Comparison of ENCODE assay signal across 15 cellular contexts in the genomic region with DNA sequence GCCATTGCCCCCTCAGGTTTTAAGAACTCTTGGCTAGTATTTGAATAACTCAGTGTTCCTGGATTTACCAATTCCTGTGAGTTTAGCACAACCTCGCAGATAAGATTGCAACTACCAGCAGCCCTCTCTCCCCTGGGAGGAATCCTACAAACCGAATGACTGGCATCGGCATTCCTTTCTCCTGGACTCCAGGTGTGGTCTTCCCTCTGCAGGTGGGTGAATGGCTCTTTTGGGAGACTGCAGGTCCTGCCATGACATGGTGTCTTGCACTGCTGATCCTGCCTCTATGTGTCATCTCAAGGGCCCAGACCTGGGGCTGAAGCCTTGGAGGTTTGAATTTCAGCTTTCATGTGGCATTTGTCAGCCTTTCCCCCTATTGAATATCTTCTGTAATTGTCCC.
DNase-seq lines count a peak whose midpoint lies in the region; ATAC-seq and TF ChIP-seq lines count a peak whose summit lies in the region.
"Had no signal": no experiment of that assay in that cellular context is flagged by ENCODE, and none has a peak within 500 bp of the region (broad histone marks: within the 10 kb centered on the region; RNA-seq: fewer than 3 reads in every experiment).

No MANE protein-coding gene starts in this region.

- H3K79me2 ChIP-seq in trophoblast cell (ENCODE audit: control insufficient read depth, insufficient read depth, low read length, poor library complexity) (no peaks in the 10 kb centered on the region), smooth muscle cell (ENCODE audit: low read depth) (peaks cover 5% of the 10 kb centered on the region)

- no peak overlapping the region for H2BK5ac ChIP-seq in mesenchymal stem cell (ENCODE audit: low read depth, low read length, poor library complexity, severe bottlenecking)
- no peak overlapping the region for H2BK5ac ChIP-seq in trophoblast cell (ENCODE audit: low read depth, low read length, poor library complexity)

- H3K36me3 Mint-ChIP-seq in WTC11, result no peaks in the 10 kb centered on the region
- H3K36me3 Mint-ChIP-seq: CD4-positive, alpha-beta memory T cell had no signal

- no peak overlapping the region for H2AFZ ChIP-seq in mesenchymal stem cell (ENCODE audit: low read depth, low read length)
- no peak overlapping the region for H2AFZ ChIP-seq in trophoblast cell (ENCODE audit: insufficient read depth, low read length, poor library complexity)
- no peak overlapping the region for H2AFZ ChIP-seq in smooth muscle cell (ENCODE audit: low read depth)
- H2AFZ ChIP-seq: GM23248 had no signal

- peaks cover 9% of the 10 kb centered on the region for H3F3A ChIP-seq in smooth muscle cell (ENCODE audit: low read depth)

- CTCF ChIA-PET in WTC11 (lab: Charles Lee), result no interaction called here

- H3K4me2 ChIP-seq in mesenchymal stem cell (ENCODE audit: low read length, poor library complexity, severe bottlenecking) (no peak overlapping the region), trophoblast cell (ENCODE audit: low read length) (no peak overlapping the region), smooth muscle cell (no peak overlapping the region)

- H3K27me3 ChIP-seq in mesenchymal stem cell (ENCODE audit: control insufficient read depth in 1 of 2, insufficient read depth in 1 of 2, low read length in 2 of 2) (peaks cover 0 to 7% of the 10 kb centered on the region in 2 experiments), trophoblast cell (ENCODE audit: insufficient read depth, low read length) (no peaks in the 10 kb centered on the region), smooth muscle cell (ENCODE audit: low read depth) (no peaks in the 10 kb centered on the region)

- H3K14ac ChIP-seq in mesenchymal stem cell (ENCODE audit: low read length in 2 of 2) (peak overlapping the region in 1 of 2 experiments; percentile 37), trophoblast cell (ENCODE audit: low read length) (no peak overlapping the region)

- no peak overlapping the region for H4K12ac ChIP-seq in trophoblast cell (ENCODE audit: low read depth, low read length)

- H3K4me3 Mint-ChIP-seq in WTC11, result no peak overlapping the region
- H3K4me3 Mint-ChIP-seq: CD4-positive, alpha-beta memory T cell had no signal

- no peak overlapping the region for H2BK12ac ChIP-seq in mesenchymal stem cell (ENCODE audit: low read length in 2 of 2)
- H2BK12ac ChIP-seq in trophoblast cell (ENCODE audit: low read length), result no peak overlapping the region

- no peak overlapping the region for H3K23ac ChIP-seq in mesenchymal stem cell (ENCODE audit: low read length in 2 of 2)
- H3K23ac ChIP-seq in trophoblast cell (ENCODE audit: low read length), result no peak overlapping the region

- H3K9me3 Mint-ChIP-seq in WTC11, result no peaks in the 10 kb centered on the region
- H3K9me3 Mint-ChIP-seq: CD4-positive, alpha-beta memory T cell had no signal

- H3K4me1 ChIP-seq in mesenchymal stem cell (ENCODE audit: control insufficient read depth, insufficient read depth, low read depth, low read length), result peaks cover 31% of the 10 kb centered on the region
- peaks cover 12 to 16% of the 10 kb centered on the region in 2 experiments for H3K4me1 ChIP-seq in trophoblast cell (ENCODE audit: control insufficient read depth in 1 of 2, insufficient read depth in 2 of 2, low read length in 2 of 2)
- peaks cover 35% of the 10 kb centered on the region for H3K4me1 ChIP-seq in smooth muscle cell (ENCODE audit: low read depth)

- H3K27ac ChIP-seq in mesenchymal stem cell (ENCODE audit: low read length, poor library complexity, severe bottlenecking), result no peak overlapping the region
- H3K27ac ChIP-seq in trophoblast cell (ENCODE audit: low read depth, low read length), result no peak overlapping the region
- peak overlapping the region; percentile 91 for H3K27ac ChIP-seq in smooth muscle cell (ENCODE audit: low read depth)

- H3K9ac ChIP-seq in mesenchymal stem cell (ENCODE audit: low read length) (no peak overlapping the region), trophoblast cell (ENCODE audit: low read length) (no peak overlapping the region), smooth muscle cell (ENCODE audit: low read depth) (peak overlapping the region; percentile 7)
- H3K9ac ChIP-seq: GM23248 had no signal

- H2BK120ac ChIP-seq in mesenchymal stem cell (ENCODE audit: low read depth, low read length) (no peak overlapping the region), trophoblast cell (ENCODE audit: insufficient read depth, low read length, poor library complexity) (no peak overlapping the region)

- H4K91ac ChIP-seq in mesenchymal stem cell (ENCODE audit: low read length) (no peak overlapping the region), trophoblast cell (ENCODE audit: low read depth, low read length) (no peak overlapping the region)

- ATAC-seq in GM18868 (IDR thresholded peaks at IDR 0.05; ENCODE audit: unreplicated experiment), result no peak
- ATAC-seq in HG02840 (IDR thresholded peaks at IDR 0.05; ENCODE audit: low FRiP score, unreplicated experiment), result no peak
- ATAC-seq in WTC11, result no peak

- H3K36me3 ChIP-seq in mesenchymal stem cell (ENCODE audit: control insufficient read depth in 1 of 2, insufficient read depth in 2 of 2, low read depth in 1 of 2, low read length in 2 of 2) (peaks cover 0 to 25% of the 10 kb centered on the region in 2 experiments), trophoblast cell (ENCODE audit: control insufficient read depth in 1 of 2, insufficient read depth in 2 of 2, low read length in 2 of 2) (no peaks in the 10 kb centered on the region), smooth muscle cell (ENCODE audit: low read depth) (no peaks in the 10 kb centered on the region)

- DNase-seq in mesenchymal stem cell (no peak), trophoblast cell (peak; percentile 76 to 81), smooth muscle cell (lab: John Stamatoyannopoulos, UW; ENCODE audit: unreplicated experiment) (no peak), WTC11 (ENCODE audit: low spot score) (no peak)
- DNase-seq: C1 segment of cervical spinal cord; Calu3; CD4-positive, alpha-beta memory T cell; COR-L47; DMS53; DMS79 treated with DMSO at 0.1 percent for 48 hours; GF-D8; H7 had no signal

- H4K20me1 ChIP-seq in smooth muscle cell (ENCODE audit: low read depth), result no peaks in the 10 kb centered on the region

- H3K4ac ChIP-seq in mesenchymal stem cell (ENCODE audit: low read depth in 1 of 2, low read length in 2 of 2) (no peak overlapping the region), trophoblast cell (ENCODE audit: low read depth, low read length) (no peak overlapping the region)

- H3K4me3 ChIP-seq in mesenchymal stem cell (ENCODE audit: insufficient read depth in 1 of 2, low read depth in 1 of 2, low read length in 2 of 2) (no peak overlapping the region), trophoblast cell (ENCODE audit: low read depth, low read length) (no peak overlapping the region), smooth muscle cell (no peak overlapping the region)
- H3K4me3 ChIP-seq: GM23248 had no signal

- H2AK5ac ChIP-seq in mesenchymal stem cell (ENCODE audit: low read length, severe bottlenecking), result peak overlapping the region; percentile 49
- H2AK5ac ChIP-seq in trophoblast cell (ENCODE audit: low read length), result no peak overlapping the region

- no peak overlapping the region for H2BK15ac ChIP-seq in mesenchymal stem cell (ENCODE audit: low read depth, poor library complexity, severe bottlenecking)

- TF ChIP-seq CTCF in smooth muscle cell (IDR thresholded peaks at IDR 0.05; ENCODE audit: borderline replicate concordance, insufficient read depth, poor library complexity, severe bottlenecking), result no peak
- TF ChIP-seq CTCF in WTC11 (IDR thresholded peaks at IDR 0.05), result no peak

- peaks cover 4% of the 10 kb centered on the region for H3K27me3 Mint-ChIP-seq in WTC11 (ENCODE audit: low read depth)

- H3K27ac Mint-ChIP-seq in WTC11, result no peak overlapping the region
- H3K27ac Mint-ChIP-seq: CD4-positive, alpha-beta memory T cell had no signal

- H3K9me3 ChIP-seq in mesenchymal stem cell (ENCODE audit: control insufficient read depth, low read length) (no peaks in the 10 kb centered on the region), trophoblast cell (ENCODE audit: insufficient read depth, low read depth, low read length) (peaks cover 2% of the 10 kb centered on the region), smooth muscle cell (replicated peaks; ENCODE audit: low read depth) (no peaks in the 10 kb centered on the region)

- H4K8ac ChIP-seq in mesenchymal stem cell (ENCODE audit: low read length) (no peak overlapping the region), trophoblast cell (ENCODE audit: low read depth, low read length) (no peak overlapping the region)

- 97% methylated on average over 3 of the region's 3 CpGs for WGBS in mesenchymal stem cell
- no CpG with 5 or more reads among the region's 3 CpGs for WGBS in trophoblast cell (ENCODE audit: extremely low coverage, insufficient coverage, insufficient read length)
- WGBS in smooth muscle cell (ENCODE audit: low lambda C conversion rate), result 94% methylated on average over 3 of the region's 3 CpGs

- POLR2A ChIA-PET in WTC11 (lab: Charles Lee), result no interaction called here

- peaks cover 19% of the 10 kb centered on the region for H3K4me1 Mint-ChIP-seq in WTC11
- H3K4me1 Mint-ChIP-seq: CD4-positive, alpha-beta memory T cell had no signal

- H3K79me1 ChIP-seq in mesenchymal stem cell (replicated peaks; ENCODE audit: low read length, poor library complexity, severe bottlenecking), result peaks cover 46% of the 10 kb centered on the region
- H3K79me1 ChIP-seq in trophoblast cell (ENCODE audit: low read length), result peaks cover 2% of the 10 kb centered on the region

- no peak overlapping the region for H3K18ac ChIP-seq in mesenchymal stem cell (ENCODE audit: low read depth in 1 of 2, low read length in 2 of 2)
- H3K18ac ChIP-seq in trophoblast cell (ENCODE audit: low read length), result no peak overlapping the region

TF ChIP-seq in WTC11, 78 proteins besides CTCF, POLR2A, EP300 and RAD21 (continues in another document):
- TF ChIP-seq ELF4 (CRISPR knock-in tag; IDR thresholded peaks at IDR 0.05; ENCODE audit: low read depth) (no peak), JUN (CRISPR knock-in tag; IDR thresholded peaks at IDR 0.05) (no peak), NFATC4 (CRISPR knock-in tag; IDR thresholded peaks at IDR 0.05) (no peak), PRRX2 (CRISPR knock-in tag; IDR thresholded peaks at IDR 0.05) (no peak)
- TF ChIP-seq, protein P1, sequence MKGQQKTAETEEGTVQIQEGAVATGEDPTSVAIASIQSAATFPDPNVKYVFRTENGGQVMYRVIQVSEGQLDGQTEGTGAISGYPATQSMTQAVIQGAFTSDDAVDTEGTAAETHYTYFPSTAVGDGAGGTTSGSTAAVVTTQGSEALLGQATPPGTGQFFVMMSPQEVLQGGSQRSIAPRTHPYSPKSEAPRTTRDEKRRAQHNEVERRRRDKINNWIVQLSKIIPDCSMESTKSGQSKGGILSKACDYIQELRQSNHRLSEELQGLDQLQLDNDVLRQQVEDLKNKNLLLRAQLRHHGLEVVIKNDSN (CRISPR knock-in tag; IDR thresholded peaks at IDR 0.05), result no peak

Comparison
In these comparisons a context has a peak if more than half of its experiments do, and no peak if none do; other contexts are left out.
1. DNase-seq: peak in trophoblast cell (2 of 2); none in mesenchymal stem cell (single experiment), smooth muscle cell (single experiment) and WTC11 (single experiment).